1 cellular context compared by ENCODE assay signal in the genomic region with DNA sequence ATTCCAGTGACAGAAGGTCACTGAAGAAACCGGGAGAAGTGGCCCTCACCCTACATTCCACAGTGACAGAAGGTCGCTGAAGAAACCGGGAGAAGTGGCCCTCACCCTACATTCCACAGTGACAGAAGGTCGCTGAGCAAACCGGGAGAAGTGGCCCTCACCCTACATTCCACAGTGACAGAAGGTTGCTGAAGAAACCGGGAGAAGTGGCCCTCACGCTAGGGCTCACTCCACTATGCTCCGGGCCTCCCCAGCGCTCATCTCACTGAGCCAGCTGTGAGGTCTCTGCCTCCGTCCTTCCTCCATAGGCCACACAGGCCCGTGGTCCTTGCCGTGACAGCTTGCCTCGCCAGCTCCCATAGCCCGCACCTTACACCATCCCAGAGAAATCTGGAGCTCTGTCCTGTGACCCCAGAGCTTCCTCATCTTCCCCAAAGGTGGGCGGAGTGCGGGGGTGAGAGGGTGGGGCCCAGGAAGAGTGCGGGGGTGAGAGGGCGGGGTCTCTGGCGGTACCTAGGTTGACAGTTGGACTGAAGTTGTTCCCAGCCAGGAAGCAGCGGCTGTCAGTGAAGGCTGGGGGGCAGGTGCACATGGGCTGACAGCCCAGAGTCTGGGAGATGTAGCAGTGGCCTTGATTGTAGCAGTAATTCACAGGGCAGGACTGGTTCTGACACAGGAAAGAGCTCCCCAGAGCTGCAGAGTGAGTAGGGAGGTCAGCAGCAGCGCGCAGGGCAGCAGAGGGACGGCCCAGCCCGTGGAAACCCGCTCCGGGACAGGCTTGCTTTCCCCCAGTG.
TF ChIP-seq lines count a peak whose summit lies in the region.

No MANE protein-coding gene starts in this region.

TF ChIP-seq in K562, 482 proteins besides CTCF, POLR2A, EP300 and RAD21:
- TF ChIP-seq CHD2 (IDR thresholded peaks at IDR 0.05; ENCODE audit: low read depth, low read length) (no peak), EGR1 (conservative IDR thresholded peaks at IDR 0.05) (peak; percentile 84), LEF1 (IDR thresholded peaks at IDR 0.05) (no peak), ETS2 (tag; IDR thresholded peaks at IDR 0.05; ENCODE audit: borderline replicate concordance, poor library complexity, severe bottlenecking) (no peak)
